7 cellular contexts compared by ENCODE assay signal in the genomic region with DNA sequence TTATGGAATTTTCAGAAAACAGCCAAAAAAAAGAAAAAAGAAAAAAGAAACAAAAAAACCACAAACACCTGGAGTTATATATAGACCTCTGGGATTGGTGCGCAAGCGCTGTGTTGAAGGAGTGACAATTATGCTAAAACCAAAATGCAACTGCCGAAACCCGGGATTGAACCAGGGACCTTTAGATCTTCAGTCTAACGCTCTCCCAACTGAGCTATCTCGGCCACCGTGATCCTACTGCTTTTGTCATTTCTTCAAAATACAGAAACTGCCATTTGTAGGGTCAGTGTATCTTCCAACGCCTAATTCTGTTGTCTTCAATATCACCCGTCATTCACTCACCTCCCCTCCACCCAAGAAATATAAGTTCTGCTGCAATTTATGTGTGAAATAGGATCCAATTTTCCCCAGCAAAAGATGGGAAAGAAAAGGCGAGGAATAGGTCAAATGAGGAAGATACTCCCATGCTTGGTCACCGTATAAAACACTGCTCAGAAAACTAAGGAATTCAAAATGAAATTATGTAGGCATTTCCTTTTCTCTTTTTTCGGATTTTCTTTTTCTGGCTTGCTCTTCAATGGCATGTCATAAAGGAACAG.
DNase-seq lines count a peak whose midpoint lies in the region; ATAC-seq, FAIRE-seq and TF ChIP-seq lines count a peak whose summit lies in the region.

No MANE protein-coding gene starts in this region.

- H3K4me1 ChIP-seq in HepG2 (ENCODE audit: insufficient read depth, low read length), result peaks cover 57% of the 10 kb centered on the region

- H3K27ac ChIP-seq in HepG2 (ENCODE audit: extremely low read length, insufficient read depth, low read length), result no peak overlapping the region

- no peaks in the 10 kb centered on the region for H3K36me3 ChIP-seq in HepG2 (replicated peaks in 1 of 2; ENCODE audit: control insufficient read depth in 1 of 2, insufficient read depth in 2 of 2, low read length in 2 of 2)

- peaks cover 20% of the 10 kb centered on the region for H3K9me3 Mint-ChIP-seq in activated T-cell treated with anti-CD3 and anti-CD28 coated beads, Interleukin-2, amount 50 U/mL, for 24 hours

- CTCF ChIA-PET in HepG2 (lab: Yijun Ruan, JAX; ENCODE audit: low intra/inter-chr PET ratio, low total read pairs), result no interaction called here

- 5% methylated on average over 12 of the region's 12 CpGs for WGBS in HepG2 (ENCODE audit: low lambda C conversion rate)

- H3K4me3 Mint-ChIP-seq in activated T-cell treated with anti-CD3 and anti-CD28 coated beads, Interleukin-2, amount 50 U/mL, for 24 hours, result peak overlapping the region; percentile 52

- peaks cover 88% of the 10 kb centered on the region for H3K27me3 Mint-ChIP-seq in activated T-cell treated with anti-CD3 and anti-CD28 coated beads, Interleukin-2, amount 50 U/mL, for 24 hours

- in situ Hi-C loops in HepG2 (cut with HindIII; ENCODE audit: extremely low pct_ligation_motif_present, low pct_unique_long_range_greater_than_20kb), result no loop called here

- H3K36me3 Mint-ChIP-seq in activated T-cell treated with anti-CD3 and anti-CD28 coated beads, Interleukin-2, amount 50 U/mL, for 24 hours (ENCODE audit: low read depth), result peaks cover 2% of the 10 kb centered on the region

- H4K20me1 ChIP-seq in HepG2 (ENCODE audit: insufficient read depth, low read length), result no peaks in the 10 kb centered on the region

- H3K4me3 ChIP-seq in HepG2 (replicated peaks in 1 of 3; ENCODE audit: insufficient read depth in 1 of 3, low read depth in 2 of 3, low read length in 3 of 3), result peak overlapping the region; percentile 54 to 78 (median 67)

- H3K9ac ChIP-seq in HepG2 (ENCODE audit: insufficient read depth, low read depth, low read length), result peak overlapping the region; percentile 2; the same call in 1 of the 2 replicates

- no peaks in the 10 kb centered on the region for H3K9me3 ChIP-seq in HepG2 (ENCODE audit: low read length)

- peak; percentile 28 for ATAC-seq in HepG2

- POLR2A ChIA-PET in HepG2 (lab: Yijun Ruan, JAX), result no interaction called here

- H3K4me2 ChIP-seq in HepG2 (ENCODE audit: low read depth, low read length), result peak overlapping the region; percentile 84

- H2AFZ ChIP-seq in HepG2 (ENCODE audit: low read length), result peak overlapping the region; percentile 50

- no peak for DNase-seq in GM19239 (ENCODE audit: insufficient read length, low spot score)
- DNase-seq in NCI-H146 (lab: John Stamatoyannopoulos, UW), result peak; percentile 56
- no peak for DNase-seq in activated T-cell treated with anti-CD3 and anti-CD28 coated beads, Interleukin-2, amount 50 U/mL, for 24 hours
- peak; percentile 81 for DNase-seq in HepG2 (ENCODE audit: low spot score)
- DNase-seq in activated CD4-positive, CD25-positive, alpha-beta regulatory T cell treated with anti-CD3 and anti-CD28 coated beads, Interleukin-2, amount 50 U/mL, for 72 hours, result no peak
- no peak for DNase-seq in NCI-H510A treated with DMSO at 0.1 percent for 48 hours (lab: John Stamatoyannopoulos, UW)
- DNase-seq in GM20000 (ENCODE audit: low spot score), result no peak

- FAIRE-seq in GM19239 (lab: Jason Lieb, UNC) (peak; percentile 23), HepG2 (lab: Jason Lieb, UNC) (no peak)

- H3K27ac Mint-ChIP-seq in activated T-cell treated with anti-CD3 and anti-CD28 coated beads, Interleukin-2, amount 50 U/mL, for 24 hours, result peak overlapping the region; percentile 83

- no TSS peak for BruUV-seq in HepG2 (replicated peaks; lab: Mats Ljungman, UMichigan)

- intact Hi-C loops in HepG2 (cut with micrococcal nuclease; ENCODE audit: unreplicated experiment), result loop anchor here (5.0 kb wide), 1 partner anchor 80 kb away; no protein-coding TSS in a partner anchor

- peaks cover 2 to 18% of the 10 kb centered on the region in 2 experiments; a peak in 2 of 5 replicates for H3K27me3 ChIP-seq in HepG2 (ENCODE audit: control insufficient read depth in 1 of 2, insufficient read depth in 2 of 2, low read length in 2 of 2)

- no peak for TF ChIP-seq POLR2A in HepG2 (IDR thresholded peaks at IDR 0.05; ENCODE audit: insufficient read depth in 1 of 2, low read depth in 2 of 2, low read length in 2 of 2)

- H3K4me1 Mint-ChIP-seq in activated T-cell treated with anti-CD3 and anti-CD28 coated beads, Interleukin-2, amount 50 U/mL, for 24 hours (ENCODE audit: low read depth), result peaks cover 15% of the 10 kb centered on the region

- no peak for TF ChIP-seq CTCF in HepG2 (CRISPR knock-in tag; IDR thresholded peaks at IDR 0.05)
- no peak for TF ChIP-seq CTCF in GM20000 (IDR thresholded peaks at IDR 0.05; ENCODE audit: extremely low read depth, missing control alignments)

- TF ChIP-seq EP300 in HepG2 (IDR thresholded peaks at IDR 0.05; ENCODE audit: low read depth in 2 of 2, low read length in 2 of 2), result no peak; a peak in 1 of 4 replicates
- TF ChIP-seq EP300 in HepG2 (CRISPR knock-in tag; IDR thresholded peaks at IDR 0.05; ENCODE audit: borderline replicate concordance), result no peak

- no peaks in the 10 kb centered on the region for H3K79me2 ChIP-seq in HepG2 (ENCODE audit: insufficient read depth, low read length)

- no peak; the same call in 1 of the 2 replicates for TF ChIP-seq RAD21 in HepG2 (CRISPR knock-in tag; IDR thresholded peaks at IDR 0.05)

TF ChIP-seq in HepG2, 621 proteins besides CTCF, POLR2A, EP300 and RAD21 (continues in another document):
- peak; percentile 78; the same call in 1 of the 2 replicates for TF ChIP-seq PITX1 (CRISPR knock-in tag; IDR thresholded peaks at IDR 0.05)
- TF ChIP-seq, protein P1, sequence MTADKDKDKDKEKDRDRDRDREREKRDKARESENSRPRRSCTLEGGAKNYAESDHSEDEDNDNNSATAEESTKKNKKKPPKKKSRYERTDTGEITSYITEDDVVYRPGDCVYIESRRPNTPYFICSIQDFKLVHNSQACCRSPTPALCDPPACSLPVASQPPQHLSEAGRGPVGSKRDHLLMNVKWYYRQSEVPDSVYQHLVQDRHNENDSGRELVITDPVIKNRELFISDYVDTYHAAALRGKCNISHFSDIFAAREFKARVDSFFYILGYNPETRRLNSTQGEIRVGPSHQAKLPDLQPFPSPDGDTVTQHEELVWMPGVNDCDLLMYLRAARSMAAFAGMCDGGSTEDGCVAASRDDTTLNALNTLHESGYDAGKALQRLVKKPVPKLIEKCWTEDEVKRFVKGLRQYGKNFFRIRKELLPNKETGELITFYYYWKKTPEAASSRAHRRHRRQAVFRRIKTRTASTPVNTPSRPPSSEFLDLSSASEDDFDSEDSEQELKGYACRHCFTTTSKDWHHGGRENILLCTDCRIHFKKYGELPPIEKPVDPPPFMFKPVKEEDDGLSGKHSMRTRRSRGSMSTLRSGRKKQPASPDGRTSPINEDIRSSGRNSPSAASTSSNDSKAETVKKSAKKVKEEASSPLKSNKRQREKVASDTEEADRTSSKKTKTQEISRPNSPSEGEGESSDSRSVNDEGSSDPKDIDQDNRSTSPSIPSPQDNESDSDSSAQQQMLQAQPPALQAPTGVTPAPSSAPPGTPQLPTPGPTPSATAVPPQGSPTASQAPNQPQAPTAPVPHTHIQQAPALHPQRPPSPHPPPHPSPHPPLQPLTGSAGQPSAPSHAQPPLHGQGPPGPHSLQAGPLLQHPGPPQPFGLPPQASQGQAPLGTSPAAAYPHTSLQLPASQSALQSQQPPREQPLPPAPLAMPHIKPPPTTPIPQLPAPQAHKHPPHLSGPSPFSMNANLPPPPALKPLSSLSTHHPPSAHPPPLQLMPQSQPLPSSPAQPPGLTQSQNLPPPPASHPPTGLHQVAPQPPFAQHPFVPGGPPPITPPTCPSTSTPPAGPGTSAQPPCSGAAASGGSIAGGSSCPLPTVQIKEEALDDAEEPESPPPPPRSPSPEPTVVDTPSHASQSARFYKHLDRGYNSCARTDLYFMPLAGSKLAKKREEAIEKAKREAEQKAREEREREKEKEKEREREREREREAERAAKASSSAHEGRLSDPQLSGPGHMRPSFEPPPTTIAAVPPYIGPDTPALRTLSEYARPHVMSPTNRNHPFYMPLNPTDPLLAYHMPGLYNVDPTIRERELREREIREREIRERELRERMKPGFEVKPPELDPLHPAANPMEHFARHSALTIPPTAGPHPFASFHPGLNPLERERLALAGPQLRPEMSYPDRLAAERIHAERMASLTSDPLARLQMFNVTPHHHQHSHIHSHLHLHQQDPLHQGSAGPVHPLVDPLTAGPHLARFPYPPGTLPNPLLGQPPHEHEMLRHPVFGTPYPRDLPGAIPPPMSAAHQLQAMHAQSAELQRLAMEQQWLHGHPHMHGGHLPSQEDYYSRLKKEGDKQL (CRISPR knock-in tag; IDR thresholded peaks at IDR 0.05; ENCODE audit: low read depth), result no peak
- no peak for TF ChIP-seq POLR2AphosphoS5 (IDR thresholded peaks at IDR 0.05; ENCODE audit: low read depth, low read length)
- no peak for TF ChIP-seq BHLHE40 (IDR thresholded peaks at IDR 0.05; ENCODE audit: low read length)
- no peak for TF ChIP-seq FIP1L1 (IDR thresholded peaks at IDR 0.05; ENCODE audit: borderline replicate concordance, insufficient read depth, low read depth, low read length)
- TF ChIP-seq, protein P2, sequence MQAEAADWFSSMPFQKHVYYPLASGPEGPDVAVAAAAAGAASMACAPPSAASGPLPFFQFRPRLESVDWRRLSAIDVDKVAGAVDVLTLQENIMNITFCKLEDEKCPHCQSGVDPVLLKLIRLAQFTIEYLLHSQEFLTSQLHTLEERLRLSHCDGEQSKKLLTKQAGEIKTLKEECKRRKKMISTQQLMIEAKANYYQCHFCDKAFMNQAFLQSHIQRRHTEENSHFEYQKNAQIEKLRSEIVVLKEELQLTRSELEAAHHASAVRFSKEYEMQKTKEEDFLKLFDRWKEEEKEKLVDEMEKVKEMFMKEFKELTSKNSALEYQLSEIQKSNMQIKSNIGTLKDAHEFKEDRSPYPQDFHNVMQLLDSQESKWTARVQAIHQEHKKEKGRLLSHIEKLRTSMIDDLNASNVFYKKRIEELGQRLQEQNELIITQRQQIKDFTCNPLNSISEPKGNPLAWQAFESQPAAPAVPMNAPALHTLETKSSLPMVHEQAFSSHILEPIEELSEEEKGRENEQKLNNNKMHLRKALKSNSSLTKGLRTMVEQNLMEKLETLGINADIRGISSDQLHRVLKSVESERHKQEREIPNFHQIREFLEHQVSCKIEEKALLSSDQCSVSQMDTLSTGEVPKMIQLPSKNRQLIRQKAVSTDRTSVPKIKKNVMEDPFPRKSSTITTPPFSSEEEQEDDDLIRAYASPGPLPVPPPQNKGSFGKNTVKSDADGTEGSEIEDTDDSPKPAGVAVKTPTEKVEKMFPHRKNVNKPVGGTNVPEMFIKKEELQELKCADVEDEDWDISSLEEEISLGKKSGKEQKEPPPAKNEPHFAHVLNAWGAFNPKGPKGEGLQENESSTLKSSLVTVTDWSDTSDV (CRISPR knock-in tag; IDR thresholded peaks at IDR 0.05), result no peak
- no peak for TF ChIP-seq GPN1 (CRISPR knock-in tag; IDR thresholded peaks at IDR 0.05; ENCODE audit: borderline replicate concordance)
- TF ChIP-seq ZSCAN20 (CRISPR knock-in tag; IDR thresholded peaks at IDR 0.05; ENCODE audit: borderline replicate concordance), result no peak
- TF ChIP-seq, protein P3, sequence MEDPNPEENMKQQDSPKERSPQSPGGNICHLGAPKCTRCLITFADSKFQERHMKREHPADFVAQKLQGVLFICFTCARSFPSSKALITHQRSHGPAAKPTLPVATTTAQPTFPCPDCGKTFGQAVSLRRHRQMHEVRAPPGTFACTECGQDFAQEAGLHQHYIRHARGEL (CRISPR knock-in tag; IDR thresholded peaks at IDR 0.05), result no peak

Comparison
In these comparisons a context has a peak if more than half of its experiments do, and no peak if none do; other contexts are left out.
1. DNase-seq: peak in NCI-H146 (single experiment) and HepG2 (single experiment); none in GM19239 (single experiment), activated T-cell treated with anti-CD3 and anti-CD28 coated beads, Interleukin-2, amount 50 U/mL, for 24 hours (single experiment), activated CD4-positive, CD25-positive, alpha-beta regulatory T cell treated with anti-CD3 and anti-CD28 coated beads, Interleukin-2, amount 50 U/mL, for 72 hours (single experiment), NCI-H510A treated with DMSO at 0.1 percent for 48 hours (single experiment) and GM20000 (single experiment).